Comparison of ENCODE assay signal across 10 cellular contexts in the genomic region with DNA sequence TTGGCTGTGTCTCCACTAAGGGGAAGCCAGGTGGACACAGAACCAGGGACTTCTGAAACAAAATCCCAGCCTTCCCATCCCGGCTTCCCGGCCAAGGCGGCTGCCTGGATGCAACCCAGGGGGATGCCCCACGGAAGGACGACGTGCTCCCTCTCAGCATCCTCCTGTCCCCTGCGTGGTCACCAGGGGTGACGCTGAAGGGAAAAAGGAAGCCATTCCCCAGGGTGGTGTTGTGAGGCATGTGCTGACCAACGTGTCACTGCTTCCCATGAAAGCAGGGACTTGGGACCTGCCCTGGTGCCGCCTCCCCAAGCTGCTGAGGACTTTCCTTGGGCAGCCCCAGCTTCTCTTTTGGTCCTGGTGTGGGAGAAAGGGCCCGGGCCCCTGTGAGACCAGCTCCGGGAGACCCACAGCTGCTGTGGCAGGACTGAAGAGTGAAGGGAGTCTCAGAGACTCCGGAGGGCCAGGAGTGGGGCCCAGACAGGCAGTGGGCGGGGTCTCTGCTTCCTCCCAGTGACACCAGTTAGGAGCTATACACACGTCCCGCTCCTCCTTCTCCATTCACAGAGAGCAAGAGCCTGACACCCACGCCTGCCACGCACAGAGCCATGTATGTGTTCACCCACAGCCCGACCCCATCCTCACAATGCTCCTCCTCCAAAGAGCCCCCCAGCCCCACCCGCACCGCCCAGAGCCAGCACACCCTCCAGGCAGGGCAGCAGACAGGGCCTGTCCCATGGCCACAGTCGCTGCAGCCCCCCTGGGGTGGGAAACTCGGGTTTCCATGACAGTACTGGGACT.
DNase-seq lines count a peak whose midpoint lies in the region; TF ChIP-seq lines count a peak whose summit lies in the region.
"Had no signal": no experiment of that assay in that cellular context is flagged by ENCODE, and none has a peak within 500 bp of the region (broad histone marks: within the 10 kb centered on the region; RNA-seq: fewer than 3 reads in every experiment).

No MANE protein-coding gene starts in this region.

- H3K9me3 ChIP-seq in duodenal mucosa (ENCODE audit: control insufficient read depth in 1 of 2, low read length in 2 of 2), result peaks cover 6 to 7% of the 10 kb centered on the region in 2 donors

- TF ChIP-seq CTCF in nephron progenitor cell (IDR thresholded peaks at IDR 0.05), result no peak
- no peak for TF ChIP-seq CTCF in CD14-positive monocyte (IDR thresholded peaks at IDR 0.05)

- H3K4me1 Mint-ChIP-seq in nephron progenitor cell, result peaks cover 26% of the 10 kb centered on the region
- H3K4me1 Mint-ChIP-seq in CD14-positive monocyte, result peaks cover 10% of the 10 kb centered on the region

- H3K4me1 ChIP-seq in duodenal mucosa (ENCODE audit: control insufficient read depth in 1 of 2, insufficient read depth in 2 of 2, low read length in 2 of 2), result peaks cover 0 to 4% of the 10 kb centered on the region in 2 donors

- H3K4me3 Mint-ChIP-seq in nephron progenitor cell (peak overlapping the region; percentile 87), CD14-positive monocyte (peak overlapping the region in 1 of 2 donors; percentile 85)

- no peaks in the 10 kb centered on the region for H3K36me3 Mint-ChIP-seq in nephron progenitor cell (ENCODE audit: low read depth)
- peaks cover 14 to 15% of the 10 kb centered on the region in 2 donors for H3K36me3 Mint-ChIP-seq in CD14-positive monocyte

- DNase-seq in CD1c-positive myeloid dendritic cell (ENCODE audit: extremely low spot score) (peak; percentile 63), MV-4-11 (lab: John Stamatoyannopoulos, UW) (peak; percentile 29), nephron progenitor cell (no peak), OCI-M2 (lab: John Stamatoyannopoulos, UW; ENCODE audit: unreplicated experiment) (no peak), CD14-positive monocyte (ENCODE audit: low spot score) (no peak), KG1 (lab: John Stamatoyannopoulos, UW) (no peak), SW 1271 (lab: John Stamatoyannopoulos, UW) (no peak)
- DNase-seq: DMS79 treated with DMSO at 0.1 percent for 48 hours, OCI-M1 had no signal

- H3K27ac Mint-ChIP-seq in nephron progenitor cell (no peak overlapping the region), CD14-positive monocyte (no peak overlapping the region)

- H3K27me3 Mint-ChIP-seq in nephron progenitor cell (ENCODE audit: low read depth, poor library complexity) (peaks cover 48% of the 10 kb centered on the region), CD14-positive monocyte (ENCODE audit: low read depth in 3 of 3) (peaks cover 47 to 72% (median 56%) of the 10 kb centered on the region in 3 donors)

- no peak overlapping the region for H3K9ac ChIP-seq in duodenal mucosa (ENCODE audit: low read depth in 1 of 2, low read length in 2 of 2)

- H3K9me3 Mint-ChIP-seq in nephron progenitor cell (peaks cover 24% of the 10 kb centered on the region), CD14-positive monocyte (peaks cover 14 to 38% (median 23%) of the 10 kb centered on the region in 7 donors)

- no peaks in the 10 kb centered on the region for H3K36me3 ChIP-seq in duodenal mucosa (ENCODE audit: control insufficient read depth in 1 of 2, insufficient read depth in 2 of 2, low read length in 2 of 2)

- peaks cover 29 to 38% of the 10 kb centered on the region in 2 donors for H3K27me3 ChIP-seq in duodenal mucosa (ENCODE audit: control insufficient read depth in 1 of 2, insufficient read depth in 2 of 2, low read length in 2 of 2)

- H3K4me3 ChIP-seq in duodenal mucosa (ENCODE audit: low read depth in 1 of 2, low read length in 2 of 2), result peak overlapping the region in 1 of 2 donors; percentile 60

- intact Hi-C loops in CD14-positive monocyte (cut with micrococcal nuclease), result no loop called here

- peak overlapping the region; percentile 56 for H3K27ac ChIP-seq in duodenal mucosa (ENCODE audit: low read depth, low read length)

Comparison
In these comparisons a context has a peak if more than half of its experiments do, and no peak if none do; other contexts are left out.
1. DNase-seq: peak in CD1c-positive myeloid dendritic cell (single experiment) and MV-4-11 (single experiment); none in nephron progenitor cell (single experiment), OCI-M2 (single experiment), CD14-positive monocyte (single experiment), KG1 (single experiment) and SW 1271 (0 of 2).